In the genomic region with DNA sequence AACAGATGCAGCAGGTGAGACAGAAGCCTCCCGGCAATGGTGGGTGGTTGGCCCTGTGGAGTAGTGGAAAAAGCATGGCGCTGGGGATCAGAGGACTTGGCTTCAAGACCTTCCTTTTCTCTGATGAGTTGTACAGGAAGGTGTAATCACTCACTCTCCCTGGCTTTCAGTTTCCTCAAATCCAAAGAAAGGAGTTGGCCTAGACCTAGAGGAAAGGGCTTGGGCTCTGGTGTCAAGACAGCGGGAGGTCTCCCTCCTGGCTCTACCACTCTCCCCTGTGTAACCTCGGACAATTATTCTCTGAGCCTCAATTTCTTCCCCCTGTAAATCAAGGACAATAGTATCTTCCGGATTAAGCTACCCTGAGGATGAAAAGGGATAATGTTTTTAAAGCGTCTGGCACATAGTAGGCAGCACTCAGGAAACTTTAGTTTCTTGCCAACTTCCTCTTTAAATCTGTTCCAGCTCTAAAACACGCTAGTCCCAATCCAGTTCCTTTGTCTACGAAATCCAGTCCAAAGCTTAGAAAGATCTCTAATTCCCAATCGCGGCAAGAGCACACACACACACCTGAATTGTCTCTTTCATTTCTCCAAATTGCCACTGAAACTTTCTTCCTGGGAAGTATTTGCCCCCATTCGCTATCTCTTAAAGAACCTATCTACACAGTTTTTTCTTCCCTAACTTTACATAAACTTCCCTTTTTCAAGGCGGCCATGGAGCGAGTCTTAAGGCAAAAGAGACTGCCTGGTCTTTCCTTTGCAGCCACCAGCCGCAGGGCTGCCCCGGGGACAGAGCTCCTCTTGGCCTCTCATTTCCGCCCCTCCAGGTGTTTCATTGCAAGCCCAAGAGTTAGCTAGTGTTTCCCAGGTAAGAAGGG, we compare ENCODE assay signal across 10 cellular contexts. TPM values are rescaled to one million over a fixed set of nuclear protein-coding genes. Genes with fewer than 3 reads are reported as not detected.
DNase-seq lines count a peak whose midpoint lies in the region; FAIRE-seq and TF ChIP-seq lines count a peak whose summit lies in the region.
"Had no signal": no experiment of that assay in that cellular context is flagged by ENCODE, and none has a peak within 500 bp of the region (broad histone marks: within the 10 kb centered on the region; RNA-seq: fewer than 3 reads in every experiment).

No MANE protein-coding gene starts in this region.

- no peak overlapping the region for H3K4ac ChIP-seq in trophoblast cell (ENCODE audit: low read depth, low read length)

- peak overlapping the region; percentile 24 for H4K91ac ChIP-seq in trophoblast cell (ENCODE audit: low read depth, low read length)

- H3K27me3 Mint-ChIP-seq in endothelial cell (ENCODE audit: unreplicated experiment) = no peaks in the 10 kb centered on the region

- peaks cover 9% of the 10 kb centered on the region for H3K4me1 Mint-ChIP-seq in endothelial cell (ENCODE audit: unreplicated experiment)

- FAIRE-seq in HTR-8/SVneo (lab: Jason Lieb, UNC) = no peak

- no peaks in the 10 kb centered on the region for H3K36me3 ChIP-seq in trophoblast cell (ENCODE audit: control insufficient read depth in 1 of 2, insufficient read depth in 2 of 2, low read length in 2 of 2)

- WGBS in trophoblast cell (ENCODE audit: extremely low coverage, insufficient coverage, insufficient read length) = no CpG with 5 or more reads among the region's 16 CpGs

- H3K4me3 ChIP-seq in trophoblast cell (ENCODE audit: low read depth, low read length) = no peak overlapping the region

- no peak overlapping the region for H4K12ac ChIP-seq in trophoblast cell (ENCODE audit: low read depth, low read length)

- peaks cover 3% of the 10 kb centered on the region for H3K79me1 ChIP-seq in trophoblast cell (ENCODE audit: low read length)

- no peak overlapping the region for H3K18ac ChIP-seq in trophoblast cell (ENCODE audit: low read length)

- no peak overlapping the region for H3K9ac ChIP-seq in trophoblast cell (ENCODE audit: low read length)

- no peak overlapping the region for H3K23ac ChIP-seq in trophoblast cell (ENCODE audit: low read length)

- peak overlapping the region; percentile 58 for H2BK12ac ChIP-seq in trophoblast cell (ENCODE audit: low read length)

- in situ Hi-C loops in G401 (cut with HindIII; ENCODE audit: low sequenced_read_pairs) = no loop called here

- H3K4me2 ChIP-seq in trophoblast cell (ENCODE audit: low read length) = peak overlapping the region; percentile 56

- peak overlapping the region; percentile 89 for H3K27ac Mint-ChIP-seq in endothelial cell (ENCODE audit: unreplicated experiment)

- TF ChIP-seq CTCF in endothelial cell (IDR thresholded peaks at IDR 0.05; ENCODE audit: unreplicated experiment) = no peak

- H2BK5ac ChIP-seq in trophoblast cell (ENCODE audit: low read depth, low read length, poor library complexity) = no peak overlapping the region

- peak overlapping the region; percentile 33 for H2BK120ac ChIP-seq in trophoblast cell (ENCODE audit: insufficient read depth, low read length, poor library complexity)

- peak overlapping the region; percentile 30 for H3K14ac ChIP-seq in trophoblast cell (ENCODE audit: low read length)

- H3K9me3 ChIP-seq in trophoblast cell (ENCODE audit: insufficient read depth, low read depth, low read length) = no peaks in the 10 kb centered on the region

- no peak overlapping the region for H3K27ac ChIP-seq in trophoblast cell (ENCODE audit: low read depth, low read length)

- no peak overlapping the region for H2AFZ ChIP-seq in trophoblast cell (ENCODE audit: insufficient read depth, low read length, poor library complexity)

- peak overlapping the region; percentile 92 for H3K4me3 Mint-ChIP-seq in endothelial cell (ENCODE audit: unreplicated experiment)

- H3K9me3 Mint-ChIP-seq in endothelial cell (ENCODE audit: unreplicated experiment) = no peaks in the 10 kb centered on the region

- peak overlapping the region; percentile 65 for H4K8ac ChIP-seq in trophoblast cell (ENCODE audit: low read depth, low read length)

- H3K4me1 ChIP-seq in trophoblast cell (ENCODE audit: control insufficient read depth in 1 of 2, insufficient read depth in 2 of 2, low read length in 2 of 2) = peaks cover 0 to 6% of the 10 kb centered on the region in 2 experiments

- H3K79me2 ChIP-seq in trophoblast cell (ENCODE audit: control insufficient read depth, insufficient read depth, low read length, poor library complexity) = no peaks in the 10 kb centered on the region

- DNase-seq in G401 (ENCODE audit: low spot score) (peak; percentile 4), NCI-H524 (lab: John Stamatoyannopoulos, UW) (peak; percentile 7 to 55), endothelial cell (ENCODE audit: low spot score) (no peak), trophoblast cell (peak; percentile 18 to 54), mesenteric fat pad (ENCODE audit: low spot score) (no peak), HTR-8/SVneo (ENCODE audit: insufficient read length, low spot score) (no peak), NCI-H187 treated with DMSO at 0.1 percent for 48 hours (lab: John Stamatoyannopoulos, UW) (no peak), globus pallidus (ENCODE audit: low spot score) (no peak)
- DNase-seq: head of caudate nucleus, SW 1271 had no signal

- H3K36me3 Mint-ChIP-seq in endothelial cell (ENCODE audit: low read depth, unreplicated experiment) = no peaks in the 10 kb centered on the region

- H3K27me3 ChIP-seq in trophoblast cell (ENCODE audit: insufficient read depth, low read length) = no peaks in the 10 kb centered on the region

- no peak overlapping the region for H2AK5ac ChIP-seq in trophoblast cell (ENCODE audit: low read length)

RNA-seq across cellular contexts. Expression of gene GPC4, which starts 29.9 kb away (rescaled TPM):
- total RNA-seq in G401 (2014; rRNA removed; shearing (Covaris generic)) = 18.0 and 28.1 TPM in 2 replicates
- total RNA-seq in endothelial cell (ENCODE audit: unreplicated experiment) (15.6 TPM), mesenteric fat pad (9.5 TPM)
- polyA plus RNA-seq in trophoblast cell (2013) = 57.5 and 60.5 TPM in 2 replicates

Comparison
In these comparisons a context has a peak if more than half of its experiments do, and no peak if none do; other contexts are left out.
1. DNase-seq: peak in G401 (single experiment), NCI-H524 (2 of 2) and trophoblast cell (2 of 2); none in endothelial cell (single experiment), mesenteric fat pad (single experiment), HTR-8/SVneo (single experiment), NCI-H187 treated with DMSO at 0.1 percent for 48 hours (single experiment) and globus pallidus (single experiment).